ENCODE assay signal across 8 cellular contexts in genomic region chr2:15939854-15940660, GRCh38. TPM values are rescaled to one million over a fixed set of nuclear protein-coding genes. Genes with fewer than 3 reads are reported as not detected.
A peak's percentile ranks its signal among the peaks of the same experiment; 100 is the strongest.
DNase-seq lines count a peak whose midpoint lies in the region; ATAC-seq and TF ChIP-seq lines count a peak whose summit lies in the region.

TSS of gene MYCN (plus strand) at chr2:15940550. CDS start at chr2:15942065, 1,515 bp downstream.

- POLR2A ChIA-PET in CD8-positive, alpha-beta T cell (lab: Charles Lee), result no interaction called here
- POLR2A ChIA-PET in activated CD8-positive, alpha-beta T cell treated with anti-CD3 and anti-CD28 coated beads, Interleukin-2, amount 10 ng/mL, durations not matched to agents 7 days and 5 days (lab: Charles Lee), result no interaction called here

- H3K4me3 Mint-ChIP-seq in CD8-positive, alpha-beta T cell, result peak within 1 kb of the TSS; percentile 75
- H3K4me3 Mint-ChIP-seq in activated CD8-positive, alpha-beta T cell treated with anti-CD3 and anti-CD28 coated beads, Interleukin-2, amount 10 ng/mL, durations not matched to agents 7 days and 5 days, result peak within 1 kb of the TSS; percentile 48

- H3K27ac Mint-ChIP-seq in CD8-positive, alpha-beta T cell, result no peak within 1 kb of the TSS
- H3K27ac Mint-ChIP-seq in activated CD8-positive, alpha-beta T cell treated with anti-CD3 and anti-CD28 coated beads, Interleukin-2, amount 10 ng/mL, durations not matched to agents 7 days and 5 days, result no peak within 1 kb of the TSS

- no peak for ATAC-seq in CD8-positive, alpha-beta T cell
- ATAC-seq in GM21723 (IDR thresholded peaks at IDR 0.05; ENCODE audit: unreplicated experiment), result peak; percentile 35
- peak; percentile 47 for ATAC-seq in activated CD8-positive, alpha-beta T cell treated with anti-CD3 and anti-CD28 coated beads, Interleukin-2, amount 10 ng/mL, durations not matched to agents 7 days and 5 days
- peak; percentile 30 for ATAC-seq in esophagus mucosa
- ATAC-seq in mucosa of descending colon, result peak; percentile 58
- ATAC-seq in GM18861 (IDR thresholded peaks at IDR 0.05; ENCODE audit: unreplicated experiment), result no peak

- H3K27ac ChIP-seq in CD8-positive, alpha-beta T cell (ENCODE audit: low read depth, low read length), result no peak within 1 kb of the TSS
- peak within 1 kb of the TSS; percentile 82 for H3K27ac ChIP-seq in substantia nigra (ENCODE audit: low read depth, low read length, poor library complexity, severe bottlenecking)

- intact Hi-C loops in CD8-positive, alpha-beta T cell (cut with DNase I, micrococcal nuclease), result loop anchor here in 1 of 2 experiments (1.0 to 5.0 kb wide), 3 partner anchors 342 to 817 kb away; no protein-coding TSS in a partner anchor
- intact Hi-C loops in mucosa of descending colon (cut with DNase I, micrococcal nuclease), result loop anchor here (10.0 kb wide), 2 partner anchors 345 to 565 kb away; no protein-coding TSS in a partner anchor

- no peaks in the 10 kb centered on the region for H3K36me3 ChIP-seq in CD8-positive, alpha-beta T cell (ENCODE audit: insufficient read depth, low read length)
- no peaks in the 10 kb centered on the region for H3K36me3 ChIP-seq in mucosa of descending colon (ENCODE audit: low read depth)

- peak within 1 kb of the TSS; percentile 54 for H3K4me3 ChIP-seq in CD8-positive, alpha-beta T cell (ENCODE audit: low read depth, low read length)
- H3K4me3 ChIP-seq in mucosa of descending colon, result no peak within 1 kb of the TSS

- CTCF ChIA-PET in CD8-positive, alpha-beta T cell (lab: Charles Lee), result interaction anchor here (0.6 to 3.7 kb wide), 23 partner anchors 9 to 674 kb away, joined by 3 to 26 read pairs (median 3); no protein-coding TSS in a partner anchor
- CTCF ChIA-PET in activated CD8-positive, alpha-beta T cell treated with anti-CD3 and anti-CD28 coated beads, Interleukin-2, amount 10 ng/mL, durations not matched to agents 7 days and 5 days (lab: Charles Lee), result interaction anchor here (0.5 to 1.8 kb wide), 21 partner anchors 9 to 1552 kb away, joined by 3 to 24 read pairs (median 4); no protein-coding TSS in a partner anchor

- H3K27me3 Mint-ChIP-seq in CD8-positive, alpha-beta T cell (ENCODE audit: low read depth), result peaks cover 50% of the 10 kb centered on the region
- peaks cover 47% of the 10 kb centered on the region for H3K27me3 Mint-ChIP-seq in activated CD8-positive, alpha-beta T cell treated with anti-CD3 and anti-CD28 coated beads, Interleukin-2, amount 10 ng/mL, durations not matched to agents 7 days and 5 days (ENCODE audit: low read depth)

- no peaks in the 10 kb centered on the region for H3K36me3 Mint-ChIP-seq in CD8-positive, alpha-beta T cell
- H3K36me3 Mint-ChIP-seq in activated CD8-positive, alpha-beta T cell treated with anti-CD3 and anti-CD28 coated beads, Interleukin-2, amount 10 ng/mL, durations not matched to agents 7 days and 5 days (ENCODE audit: low read depth), result no peaks in the 10 kb centered on the region

- H3K9me3 Mint-ChIP-seq in CD8-positive, alpha-beta T cell, result no peaks in the 10 kb centered on the region
- no peaks in the 10 kb centered on the region for H3K9me3 Mint-ChIP-seq in activated CD8-positive, alpha-beta T cell treated with anti-CD3 and anti-CD28 coated beads, Interleukin-2, amount 10 ng/mL, durations not matched to agents 7 days and 5 days (ENCODE audit: insufficient read depth)

- TF ChIP-seq CTCF in CD8-positive, alpha-beta T cell (IDR thresholded peaks at IDR 0.05), result peak; percentile 41
- no peak for TF ChIP-seq CTCF in mucosa of descending colon (IDR thresholded peaks at IDR 0.05)

- peaks cover 36% of the 10 kb centered on the region for H3K4me1 ChIP-seq in CD8-positive, alpha-beta T cell (ENCODE audit: insufficient read depth, low read length)
- peaks cover 34% of the 10 kb centered on the region for H3K4me1 ChIP-seq in mucosa of descending colon (ENCODE audit: low read depth)

- peaks cover 9% of the 10 kb centered on the region for H3K27me3 ChIP-seq in CD8-positive, alpha-beta T cell (ENCODE audit: insufficient read depth, low read length)

- H3K9me3 ChIP-seq in CD8-positive, alpha-beta T cell (ENCODE audit: low read length), result no peaks in the 10 kb centered on the region
- H3K9me3 ChIP-seq in mucosa of descending colon, result no peaks in the 10 kb centered on the region

- H3K4me1 Mint-ChIP-seq in CD8-positive, alpha-beta T cell (ENCODE audit: low read depth), result peaks cover 31% of the 10 kb centered on the region
- H3K4me1 Mint-ChIP-seq in activated CD8-positive, alpha-beta T cell treated with anti-CD3 and anti-CD28 coated beads, Interleukin-2, amount 10 ng/mL, durations not matched to agents 7 days and 5 days (ENCODE audit: low read depth), result peaks cover 29% of the 10 kb centered on the region

- peak in 4 of 7 experiments; percentile 30 to 63 (median 32) for DNase-seq in CD8-positive, alpha-beta T cell
- DNase-seq in NCI-H2107 (lab: John Stamatoyannopoulos, UW) (peak; percentile 55), mucosa of descending colon (peak; percentile 56 to 77 (median 72)), substantia nigra (lab: John Stamatoyannopoulos, UW) (peak in 48 of 49 donors; percentile 15 to 85 (median 68))
- peak; percentile 59 for DNase-seq in activated CD8-positive, alpha-beta T cell treated with anti-CD3 and anti-CD28 coated beads, Interleukin-2, amount 10 ng/mL, durations not matched to agents 7 days and 5 days

RNA-seq across cellular contexts. Expression of gene MYCN, which starts in this region (rescaled TPM):
- total RNA-seq in CD8-positive, alpha-beta T cell, result not detected
- not detected for total RNA-seq in activated CD8-positive, alpha-beta T cell treated with anti-CD3 and anti-CD28 coated beads, Interleukin-2, amount 10 ng/mL, durations not matched to agents 7 days and 5 days
- total RNA-seq in esophagus mucosa, result 0.20 TPM
- total RNA-seq in mucosa of descending colon, result 1 to 10 TPM in 2 of 3 donors, under 1 TPM in 1; 0.52 to 1.1 (median 1.1) TPM

Comparison
In these comparisons a context has a peak if more than half of its experiments do, and no peak if none do; other contexts are left out.
1. Peak in DNase-seq and H3K4me3 ChIP-seq in CD8-positive, alpha-beta T cell; RNA of the gene not detected or under 1 TPM.
2. Peak in DNase-seq and ATAC-seq in activated CD8-positive, alpha-beta T cell treated with anti-CD3 and anti-CD28 coated beads, Interleukin-2, amount 10 ng/mL, durations not matched to agents 7 days and 5 days; RNA of the gene not detected or under 1 TPM.
3. Peak in ATAC-seq in esophagus mucosa; RNA of the gene not detected or under 1 TPM.
4. ATAC-seq: peak in GM21723 (single experiment) and mucosa of descending colon (single experiment); none in CD8-positive, alpha-beta T cell (single experiment) and GM18861 (single experiment).
5. Peak in every context shown above with its lines, with median percentiles within 50 percentile points of each other: DNase-seq.